Comparison of ENCODE assay signal across 11 cellular contexts in the genomic region with DNA sequence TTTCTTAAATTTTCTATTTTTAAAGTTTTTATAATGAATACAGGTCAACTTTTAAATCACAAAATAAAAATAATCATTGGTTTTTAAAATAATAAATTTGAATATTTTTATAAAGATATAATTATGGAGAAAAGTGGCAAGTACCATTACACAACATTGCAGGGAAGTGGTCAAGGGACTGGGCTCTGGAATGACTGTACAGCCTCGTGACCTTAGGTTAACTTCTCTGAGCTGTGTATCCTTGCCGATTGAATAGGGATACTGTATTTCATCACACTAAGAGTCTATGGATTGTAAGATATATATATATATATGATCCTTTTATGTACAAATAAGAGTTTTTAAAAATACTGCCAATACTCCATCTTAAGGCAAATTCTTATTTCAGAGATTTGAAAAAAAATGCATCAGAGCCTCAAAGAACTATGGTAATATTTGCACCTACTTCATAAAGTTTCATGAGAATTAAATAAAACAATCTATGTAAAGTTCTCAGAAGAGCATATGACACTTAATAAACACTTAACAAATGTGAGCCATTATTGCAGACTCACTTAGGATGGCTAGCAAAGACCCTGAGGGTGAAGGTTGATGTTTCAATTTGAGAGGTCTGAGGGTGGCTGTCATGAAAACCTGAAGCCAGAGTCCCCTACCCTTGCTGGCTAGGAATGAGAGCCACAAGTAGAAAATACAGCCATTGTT.
DNase-seq lines count a peak whose midpoint lies in the region; ATAC-seq and FAIRE-seq lines count a peak whose summit lies in the region.
"Had no signal": no experiment of that assay in that cellular context is flagged by ENCODE, and none has a peak within 500 bp of the region (broad histone marks: within the 10 kb centered on the region; RNA-seq: fewer than 3 reads in every experiment).

No MANE protein-coding gene starts in this region.

- no peak for DNase-seq in GDM1 (lab: John Stamatoyannopoulos, UW)
- DNase-seq in NCI-H1694 treated with DMSO at 0.1 percent for 48 hours (lab: John Stamatoyannopoulos, UW), result no peak
- DNase-seq in NCI-H2107 (lab: John Stamatoyannopoulos, UW), result no peak
- no peak for DNase-seq in NCI-H748 (lab: John Stamatoyannopoulos, UW; ENCODE audit: unreplicated experiment)
- DNase-seq: activated naive CD4-positive, alpha-beta T cell treated with Interleukin-2 at 50 U/mL for 16 hours; NCI-H774 had no signal

- ATAC-seq in GM18517 (IDR thresholded peaks at IDR 0.05; ENCODE audit: unreplicated experiment) (peak; percentile 64), GM21526 (IDR thresholded peaks at IDR 0.05; ENCODE audit: low FRiP score, unreplicated experiment) (peak; percentile 20), HG03196 (IDR thresholded peaks at IDR 0.05; ENCODE audit: unreplicated experiment) (peak; percentile 65)
- ATAC-seq: K562 had no signal

- FAIRE-seq in colon (lab: Jason Lieb, UNC), result peak; percentile 72
- FAIRE-seq: K562 had no signal
